In the genomic region with DNA sequence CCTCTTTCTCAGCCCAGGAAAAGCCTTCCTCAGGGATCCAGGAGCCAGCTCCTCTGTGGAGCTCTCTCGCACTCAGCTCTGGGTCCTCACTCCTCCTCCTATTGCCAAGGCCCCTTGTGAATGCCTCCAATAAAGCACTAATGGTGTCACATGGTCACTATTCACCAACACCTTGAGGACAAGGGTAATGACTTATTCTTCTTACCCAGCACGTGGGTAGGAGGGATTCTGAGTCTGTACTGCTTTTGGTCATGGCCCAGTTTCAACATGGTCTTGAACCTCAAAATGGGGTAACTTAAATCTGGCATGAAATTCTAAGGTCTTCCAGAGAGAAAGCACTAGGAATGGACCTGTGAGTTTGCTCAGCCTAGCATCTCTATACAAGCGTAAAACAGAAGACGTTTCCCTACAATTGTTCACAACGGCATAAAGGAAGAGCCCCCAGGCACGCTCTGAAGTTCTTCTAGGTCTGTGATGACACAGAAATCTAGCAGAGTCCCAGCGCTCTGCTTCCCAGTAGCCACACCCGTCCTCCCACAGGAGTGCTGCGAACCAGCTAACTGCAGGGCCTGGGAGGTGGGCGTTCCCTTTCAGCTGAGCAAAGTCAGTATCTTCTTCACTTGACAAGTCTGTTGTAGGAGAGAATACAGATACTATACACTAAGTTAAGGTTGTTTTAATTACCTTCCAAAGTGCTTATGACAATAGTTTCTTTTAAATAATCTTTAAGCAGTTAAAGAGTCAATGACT, we compare ENCODE assay signal across 18 cellular contexts. TPM values are rescaled to one million over a fixed set of nuclear protein-coding genes. Genes with fewer than 3 reads are reported as not detected.
DNase-seq lines count a peak whose midpoint lies in the region; ATAC-seq and TF ChIP-seq lines count a peak whose summit lies in the region.
"Had no signal": no experiment of that assay in that cellular context is flagged by ENCODE, and none has a peak within 500 bp of the region (broad histone marks: within the 10 kb centered on the region; RNA-seq: fewer than 3 reads in every experiment).

No MANE protein-coding gene starts in this region.

- peak; percentile 75 for ATAC-seq in GM23338
- ATAC-seq in esophagus mucosa, result peak; percentile 65
- ATAC-seq in GM21737 (IDR thresholded peaks at IDR 0.05; ENCODE audit: unreplicated experiment), result no peak
- ATAC-seq: activated CD8-positive, alpha-beta T cell treated with anti-CD3 and anti-CD28 coated beads, Interleukin-2, amount 10 ng/mL, durations not matched to agents 7 days and 5 days; gastroesophageal sphincter had no signal

- H2AK5ac ChIP-seq in mesendoderm (ENCODE audit: low read length), result no peak overlapping the region

- no peak overlapping the region for H4K5ac ChIP-seq in mesendoderm (ENCODE audit: low read length)

- H3K23ac ChIP-seq in mesendoderm (ENCODE audit: low read length), result no peak overlapping the region

- WGBS in mesendoderm (ENCODE audit: extremely low coverage, insufficient coverage, low lambda C conversion rate), result no CpG with 5 or more reads among the region's 10 CpGs

- peak; percentile 60 for DNase-seq in AG20443 (ENCODE audit: low spot score)
- DNase-seq in GM23338 (ENCODE audit: low spot score), result peak; percentile 32
- peak; percentile 23 for DNase-seq in mesendoderm
- DNase-seq in activated gamma-delta T cell (lab: John Stamatoyannopoulos, UW), result no peak
- DNase-seq in NCI-H2081 treated with DMSO at 0.1 percent for 48 hours (lab: John Stamatoyannopoulos, UW), result no peak
- DNase-seq in midbrain (lab: John Stamatoyannopoulos, UW), result no peak
- DNase-seq: activated CD4-positive, CD25-positive, alpha-beta regulatory T cell; activated CD8-positive, alpha-beta T cell treated with anti-CD3 and anti-CD28 coated beads, Interleukin-2, amount 10 ng/mL, durations not matched to agents 7 days and 5 days; adrenal gland; NCI-H2029; NCI-H526 treated with DMSO at 0.1 percent for 48 hours; SJCRH30; T-helper 2 cell had no signal

- H2AFZ ChIP-seq in GM23338, result no peak overlapping the region

- H4K8ac ChIP-seq in mesendoderm (ENCODE audit: low read depth, low read length), result no peak overlapping the region

- H3K27ac ChIP-seq in GM23338 (ENCODE audit: low read depth), result no peak overlapping the region
- no peak overlapping the region for H3K27ac ChIP-seq in mesendoderm (ENCODE audit: low read depth, low read length)
- H3K27ac ChIP-seq: adrenal gland, gastroesophageal sphincter, SJCRH30, vagina had no signal

- no peaks in the 10 kb centered on the region for H3F3A ChIP-seq in GM23338 (replicated peaks; ENCODE audit: low read depth)

- H3K27me3 Mint-ChIP-seq in GM23338 (ENCODE audit: insufficient read depth, low read depth, poor library complexity), result no peaks in the 10 kb centered on the region

- no peak for TF ChIP-seq CTCF in GM23338 (conservative IDR thresholded peaks at IDR 0.05; ENCODE audit: low read depth in 2 of 2)

- no peak overlapping the region for H2BK15ac ChIP-seq in mesendoderm (replicated peaks; ENCODE audit: low read depth)

- H2BK120ac ChIP-seq in mesendoderm (ENCODE audit: low read depth, low read length), result no peak overlapping the region

- peaks cover 9% of the 10 kb centered on the region for H3K4me1 Mint-ChIP-seq in GM23338

- H3K27me3 ChIP-seq in GM23338 (ENCODE audit: insufficient read depth), result no peaks in the 10 kb centered on the region
- no peaks in the 10 kb centered on the region for H3K27me3 ChIP-seq in mesendoderm (ENCODE audit: insufficient read depth, low read length, poor library complexity)
- H3K27me3 ChIP-seq: adrenal gland, gastroesophageal sphincter, SJCRH30, vagina had no signal

- H3K18ac ChIP-seq in mesendoderm (ENCODE audit: low read length), result no peak overlapping the region

- no peak overlapping the region for H3K4me3 Mint-ChIP-seq in GM23338
- H3K4me3 Mint-ChIP-seq: activated CD8-positive, alpha-beta T cell treated with anti-CD3 and anti-CD28 coated beads, Interleukin-2, amount 10 ng/mL, durations not matched to agents 7 days and 5 days; mesothelial cell of epicardium had no signal

- H3K9me2 ChIP-seq in GM23338 (ENCODE audit: insufficient read depth), result no peaks in the 10 kb centered on the region

- peaks cover 2% of the 10 kb centered on the region; the same call in 2 of the 3 replicates for H3K36me3 Mint-ChIP-seq in GM23338 (ENCODE audit: low read depth)
- H3K36me3 Mint-ChIP-seq: mesothelial cell of epicardium had no signal

- no peaks in the 10 kb centered on the region for H3K36me3 ChIP-seq in GM23338 (ENCODE audit: insufficient read depth)
- no peaks in the 10 kb centered on the region for H3K36me3 ChIP-seq in mesendoderm (ENCODE audit: control insufficient read depth, insufficient read depth, low read length)
- H3K36me3 ChIP-seq: adrenal gland, gastroesophageal sphincter, SJCRH30, vagina had no signal

- no peak overlapping the region for H3K4me2 ChIP-seq in GM23338
- no peak overlapping the region for H3K4me2 ChIP-seq in mesendoderm (ENCODE audit: low read length)

- no peak overlapping the region for H3K27ac Mint-ChIP-seq in GM23338
- H3K27ac Mint-ChIP-seq: activated CD8-positive, alpha-beta T cell treated with anti-CD3 and anti-CD28 coated beads, Interleukin-2, amount 10 ng/mL, durations not matched to agents 7 days and 5 days; mesothelial cell of epicardium had no signal

- no peaks in the 10 kb centered on the region for H3K9me3 Mint-ChIP-seq in GM23338
- H3K9me3 Mint-ChIP-seq: mesothelial cell of epicardium had no signal

- H3K4me1 ChIP-seq in GM23338 (ENCODE audit: insufficient read depth) (peaks cover 3% of the 10 kb centered on the region; the same call in 1 of the 2 replicates), mesendoderm (ENCODE audit: control insufficient read depth, low read depth, low read length) (no peaks in the 10 kb centered on the region)
- H3K4me1 ChIP-seq: adrenal gland, gastroesophageal sphincter, SJCRH30, vagina had no signal

- H3K4ac ChIP-seq in mesendoderm (ENCODE audit: low read depth, low read length), result no peak overlapping the region

- no peak overlapping the region for H3K56ac ChIP-seq in mesendoderm (ENCODE audit: low read length)

- H3K79me2 ChIP-seq in GM23338 (replicated peaks; ENCODE audit: insufficient read depth), result no peaks in the 10 kb centered on the region
- H3K79me2 ChIP-seq in mesendoderm (ENCODE audit: control insufficient read depth, insufficient read depth, low read length), result no peaks in the 10 kb centered on the region

- H4K20me1 ChIP-seq in GM23338 (replicated peaks; ENCODE audit: insufficient read depth), result no peaks in the 10 kb centered on the region

- no peak overlapping the region for H2BK5ac ChIP-seq in mesendoderm (ENCODE audit: low read length)

- H3K9ac ChIP-seq in mesendoderm (ENCODE audit: low read length), result no peak overlapping the region

- no peaks in the 10 kb centered on the region for H3K79me1 ChIP-seq in mesendoderm (ENCODE audit: low read length)

- H3K4me3 ChIP-seq in GM23338, result no peak overlapping the region
- no peak overlapping the region for H3K4me3 ChIP-seq in mesendoderm (ENCODE audit: low read length)
- H3K4me3 ChIP-seq: adrenal gland, gastroesophageal sphincter, SJCRH30, vagina had no signal

TF ChIP-seq in GM23338, 12 proteins besides CTCF, POLR2A, EP300 and RAD21 (continues in another document):
- TF ChIP-seq, protein P1, sequence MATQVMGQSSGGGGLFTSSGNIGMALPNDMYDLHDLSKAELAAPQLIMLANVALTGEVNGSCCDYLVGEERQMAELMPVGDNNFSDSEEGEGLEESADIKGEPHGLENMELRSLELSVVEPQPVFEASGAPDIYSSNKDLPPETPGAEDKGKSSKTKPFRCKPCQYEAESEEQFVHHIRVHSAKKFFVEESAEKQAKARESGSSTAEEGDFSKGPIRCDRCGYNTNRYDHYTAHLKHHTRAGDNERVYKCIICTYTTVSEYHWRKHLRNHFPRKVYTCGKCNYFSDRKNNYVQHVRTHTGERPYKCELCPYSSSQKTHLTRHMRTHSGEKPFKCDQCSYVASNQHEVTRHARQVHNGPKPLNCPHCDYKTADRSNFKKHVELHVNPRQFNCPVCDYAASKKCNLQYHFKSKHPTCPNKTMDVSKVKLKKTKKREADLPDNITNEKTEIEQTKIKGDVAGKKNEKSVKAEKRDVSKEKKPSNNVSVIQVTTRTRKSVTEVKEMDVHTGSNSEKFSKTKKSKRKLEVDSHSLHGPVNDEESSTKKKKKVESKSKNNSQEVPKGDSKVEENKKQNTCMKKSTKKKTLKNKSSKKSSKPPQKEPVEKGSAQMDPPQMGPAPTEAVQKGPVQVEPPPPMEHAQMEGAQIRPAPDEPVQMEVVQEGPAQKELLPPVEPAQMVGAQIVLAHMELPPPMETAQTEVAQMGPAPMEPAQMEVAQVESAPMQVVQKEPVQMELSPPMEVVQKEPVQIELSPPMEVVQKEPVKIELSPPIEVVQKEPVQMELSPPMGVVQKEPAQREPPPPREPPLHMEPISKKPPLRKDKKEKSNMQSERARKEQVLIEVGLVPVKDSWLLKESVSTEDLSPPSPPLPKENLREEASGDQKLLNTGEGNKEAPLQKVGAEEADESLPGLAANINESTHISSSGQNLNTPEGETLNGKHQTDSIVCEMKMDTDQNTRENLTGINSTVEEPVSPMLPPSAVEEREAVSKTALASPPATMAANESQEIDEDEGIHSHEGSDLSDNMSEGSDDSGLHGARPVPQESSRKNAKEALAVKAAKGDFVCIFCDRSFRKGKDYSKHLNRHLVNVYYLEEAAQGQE (IDR thresholded peaks at IDR 0.05; ENCODE audit: unreplicated experiment), result no peak
- TF ChIP-seq NANOG (IDR thresholded peaks at IDR 0.05; ENCODE audit: borderline replicate concordance), result no peak

RNA-seq across cellular contexts. Expression of a gene that starts 14.6 kb away (rescaled TPM):
- 38.2 and 41.9 TPM in 2 replicates for total RNA-seq in GM23338 (2014; rRNA removed; shearing (Covaris generic))
- polyA plus RNA-seq in GM23338 (2016; fragmentation: Nextera tagmentation; extraction: Ambion mirVana), result 11.4 and 12.8 TPM in 2 replicates
- 22.6 TPM for total RNA-seq in esophagus mucosa
- 14.0 TPM for polyA plus RNA-seq in mesendoderm (2013, experiment 1 of 2)
- polyA plus RNA-seq in mesendoderm (2013, experiment 2 of 2), result 13.7 TPM

Comparison
In these comparisons a context has a peak if more than half of its experiments do, and no peak if none do; other contexts are left out.
1. DNase-seq: peak in AG20443 (single experiment), GM23338 (single experiment) and mesendoderm (single experiment); none in activated gamma-delta T cell (single experiment), NCI-H2081 treated with DMSO at 0.1 percent for 48 hours (single experiment) and midbrain (single experiment).